In genomic region chr1:161177936-161178244, GRCh38 we compare ENCODE assay signal across 8 cellular contexts. TPM values are rescaled to one million over a fixed set of nuclear protein-coding genes. Genes with fewer than 3 reads are reported as not detected.
A peak's percentile ranks its signal among the peaks of the same experiment; 100 is the strongest.
DNase-seq lines count a peak whose midpoint lies in the region; FAIRE-seq and TF ChIP-seq lines count a peak whose summit lies in the region.

No MANE protein-coding gene starts in this region.

- peak overlapping the region; percentile 90 to 97 for H3K4me3 ChIP-seq in CD4-positive, alpha-beta memory T cell (ENCODE audit: low read length in 2 of 2)
- peak overlapping the region; percentile 74 for H3K4me3 ChIP-seq in OCI-LY1 (ENCODE audit: low read depth, low read length, poor library complexity, severe bottlenecking)
- peak overlapping the region; percentile 66 to 96 (median 84); a peak in 6 of 8 replicates for H3K4me3 ChIP-seq in H1 (ENCODE audit: extremely low read depth in 1 of 4, insufficient read depth in 2 of 4, low read depth in 3 of 4, low read length in 4 of 4)
- H3K4me3 ChIP-seq in neuronal stem cell (ENCODE audit: low read length in 2 of 2): peak overlapping the region; percentile 76 to 79

- no peaks in the 10 kb centered on the region for H3K9me3 ChIP-seq in CD4-positive, alpha-beta memory T cell (ENCODE audit: control insufficient read depth in 1 of 2, low read length in 2 of 2)
- no peaks in the 10 kb centered on the region for H3K9me3 ChIP-seq in OCI-LY1 (ENCODE audit: low read length)
- no peaks in the 10 kb centered on the region for H3K9me3 ChIP-seq in H1 (ENCODE audit: insufficient read depth in 2 of 2, low read depth in 1 of 2, low read length in 1 of 2)
- no peaks in the 10 kb centered on the region for H3K9me3 ChIP-seq in neuronal stem cell (replicated peaks in 1 of 2; ENCODE audit: control insufficient read depth in 2 of 2, insufficient read depth in 1 of 2, low read depth in 1 of 2, low read length in 2 of 2)

- peak overlapping the region; percentile 95 to 100 (median 99) for H3K27ac Mint-ChIP-seq in CD4-positive, alpha-beta memory T cell

- H3K27me3 ChIP-seq in CD4-positive, alpha-beta memory T cell (ENCODE audit: insufficient read depth, low read length): no peaks in the 10 kb centered on the region
- H3K27me3 ChIP-seq in OCI-LY1 (ENCODE audit: insufficient read depth, low read length): no peaks in the 10 kb centered on the region
- no peaks in the 10 kb centered on the region for H3K27me3 ChIP-seq in H1 (replicated peaks in 1 of 4; ENCODE audit: control insufficient read depth in 3 of 4, extremely low read depth in 1 of 4, insufficient read depth in 3 of 4, low read length in 3 of 4)
- no peaks in the 10 kb centered on the region for H3K27me3 ChIP-seq in neuronal stem cell (ENCODE audit: control insufficient read depth in 3 of 3, insufficient read depth in 3 of 3, low read depth in 1 of 3, low read length in 3 of 3)

- H2AFZ ChIP-seq in OCI-LY1 (ENCODE audit: low read length) (peak overlapping the region; percentile 87; the same call in 1 of the 2 replicates), H1 (ENCODE audit: low read length) (peak overlapping the region; percentile 55), neuronal stem cell (ENCODE audit: low read length) (peak overlapping the region; percentile 95)

- H2AK5ac ChIP-seq in H1 (ENCODE audit: low read depth, low read length) (no peak overlapping the region), neuronal stem cell (ENCODE audit: low read depth, low read length) (no peak overlapping the region)

- no peak overlapping the region for H4K91ac ChIP-seq in H1 (replicated peaks; ENCODE audit: insufficient read length, low read length)
- H4K91ac ChIP-seq in neuronal stem cell (ENCODE audit: low read depth, low read length, poor library complexity): no peak overlapping the region

- no peak overlapping the region for H4K5ac ChIP-seq in H1 (ENCODE audit: insufficient read length, low read depth, low read length)

- no peaks in the 10 kb centered on the region for H3K27me3 Mint-ChIP-seq in CD4-positive, alpha-beta memory T cell

- H3K4me3 Mint-ChIP-seq in CD4-positive, alpha-beta memory T cell: peak overlapping the region; percentile 98 to 100 (median 100)

- DNase-seq in CD4-positive, alpha-beta memory T cell: no peak
- DNase-seq in H1 (ENCODE audit: low read depth in 1 of 2, low spot score in 2 of 2) (no peak), neuronal stem cell (ENCODE audit: low spot score) (no peak), G401 (ENCODE audit: low spot score) (no peak), kidney tubule cell (ENCODE audit: low spot score) (no peak)
- no peak for DNase-seq in stimulated activated CD8-positive, alpha-beta memory T cell treated with anti-CD3 and anti-CD28 coated beads, Interleukin-4, amount 100 ng/mL, for 48 hours
- DNase-seq in stimulated activated CD4-positive, alpha-beta T cell treated with anti-CD3 and anti-CD28 coated beads, Interleukin-2, amount 100 ng/mL, for 24 hours: no peak

- POLR2A ChIA-PET in CD4-positive, alpha-beta memory T cell (lab: Charles Lee; ENCODE audit: partially characterized antibody): interaction anchor here (0.7 to 3.3 kb wide), 11 partner anchors 8 to 156 kb away, joined by 3 to 80 read pairs (median 13); partner anchors contain the start of genes F11R, NDUFS2, PPOX and TOMM40L
- POLR2A ChIA-PET in H1 (lab: Charles Lee; ENCODE audit: partially characterized antibody): interaction anchor here (0.7 to 4.0 kb wide), 7 partner anchors 11 to 262 kb away, joined by 3 to 51 read pairs (median 11); partner anchors contain the start of genes ADAMTS4, DEDD, F11R and NDUFS2

- H2BK5ac ChIP-seq in H1 (ENCODE audit: low read depth, low read length): peak overlapping the region; percentile 99; the same call in 1 of the 2 replicates
- H2BK5ac ChIP-seq in neuronal stem cell (ENCODE audit: low read length): no peak overlapping the region

- no peak overlapping the region for H3K18ac ChIP-seq in H1 (ENCODE audit: extremely low read depth, low read length)
- no peak overlapping the region for H3K18ac ChIP-seq in neuronal stem cell (ENCODE audit: low read length)

- H3K27ac ChIP-seq in CD4-positive, alpha-beta memory T cell (ENCODE audit: low read depth, low read length): peak overlapping the region; percentile 85
- H3K27ac ChIP-seq in OCI-LY1 (ENCODE audit: low read depth, low read length, poor library complexity, severe bottlenecking) (peak overlapping the region; percentile 83), H1 (ENCODE audit: low read depth, low read length) (no peak overlapping the region), neuronal stem cell (replicated peaks; ENCODE audit: low read length) (no peak overlapping the region)

- intact Hi-C loops in CD4-positive, alpha-beta memory T cell (cut with micrococcal nuclease): loop anchor here (1.0 kb wide), 2 partner anchors 12 to 47 kb away; partner anchors contain the start of gene PPOX

- H3K14ac ChIP-seq in H1 (ENCODE audit: insufficient read length) (no peak overlapping the region), neuronal stem cell (ENCODE audit: low read length) (no peak overlapping the region)

- no peak for TF ChIP-seq EP300 in H1 (IDR thresholded peaks at IDR 0.05; ENCODE audit: borderline replicate concordance in 1 of 2, low read depth in 2 of 2, low read length in 2 of 2)

- H4K20me1 ChIP-seq in OCI-LY1 (ENCODE audit: insufficient read depth, low read length): no peaks in the 10 kb centered on the region
- H4K20me1 ChIP-seq in H1 (replicated peaks in 1 of 2; ENCODE audit: control insufficient read depth in 1 of 2, insufficient read depth in 2 of 2, low read length in 2 of 2): peaks cover 0 to 6% of the 10 kb centered on the region in 2 experiments

- H3K79me1 ChIP-seq in H1 (ENCODE audit: low read depth, low read length) (peaks cover 4% of the 10 kb centered on the region), neuronal stem cell (ENCODE audit: low read depth, low read length) (peaks cover 6% of the 10 kb centered on the region)

- no peak overlapping the region for H3K56ac ChIP-seq in H1 (replicated peaks; ENCODE audit: insufficient read length, low read depth, low read length)

- H3F3A ChIP-seq in OCI-LY1 (ENCODE audit: insufficient read depth, low read length): no peaks in the 10 kb centered on the region

- H3K4me1 ChIP-seq in CD4-positive, alpha-beta memory T cell (ENCODE audit: insufficient read depth, low read length): peaks cover 61% of the 10 kb centered on the region
- H3K4me1 ChIP-seq in OCI-LY1 (ENCODE audit: insufficient read depth, low read length, severe bottlenecking) (peaks cover 36% of the 10 kb centered on the region), H1 (replicated peaks in 1 of 4; ENCODE audit: control insufficient read depth in 3 of 4, insufficient read depth in 4 of 4, low read length in 3 of 4) (peaks cover 0 to 13% (median under 1%) of the 10 kb centered on the region in 4 experiments; a peak in 3 of 7 replicates), neuronal stem cell (ENCODE audit: control insufficient read depth in 2 of 2, insufficient read depth in 1 of 2, low read depth in 1 of 2, low read length in 2 of 2) (peaks cover 6 to 10% of the 10 kb centered on the region in 2 donors)

- H2BK120ac ChIP-seq in H1 (replicated peaks; ENCODE audit: low read depth, low read length): no peak overlapping the region
- no peak overlapping the region for H2BK120ac ChIP-seq in neuronal stem cell (ENCODE audit: low read depth, low read length)

- no peak overlapping the region for H2BK20ac ChIP-seq in H1 (ENCODE audit: low read length)

- H2BK12ac ChIP-seq in H1 (ENCODE audit: low read depth, low read length) (peak overlapping the region; percentile 83; the same call in 1 of the 2 replicates), neuronal stem cell (ENCODE audit: low read length) (no peak overlapping the region)

- H3K9ac ChIP-seq in OCI-LY1 (ENCODE audit: low read length) (peak overlapping the region; percentile 70), H1 (replicated peaks in 1 of 4; ENCODE audit: extremely low read depth in 1 of 4, low read depth in 3 of 4, low read length in 3 of 4) (no peak overlapping the region; a peak in 1 of 7 replicates), neuronal stem cell (ENCODE audit: low read depth, low read length, poor library complexity) (no peak overlapping the region)

- H2BK15ac ChIP-seq in H1 (ENCODE audit: low read length) (no peak overlapping the region; the same call in 1 of the 2 replicates), neuronal stem cell (ENCODE audit: low read length) (no peak overlapping the region)

- peaks cover 2% of the 10 kb centered on the region; the same call in 1 of the 2 replicates for H3K23me2 ChIP-seq in H1 (ENCODE audit: low read depth, low read length)

- no peak for FAIRE-seq in H1 (lab: Jason Lieb, UNC)

- no peaks in the 10 kb centered on the region for H3K9me2 ChIP-seq in OCI-LY1 (ENCODE audit: low read depth, low read length)

- peaks cover 48 to 85% (median 70%) of the 10 kb centered on the region in 4 donors for H3K4me1 Mint-ChIP-seq in CD4-positive, alpha-beta memory T cell

- H3K23ac ChIP-seq in H1 (ENCODE audit: insufficient read length): no peak overlapping the region
- H3K23ac ChIP-seq in neuronal stem cell (ENCODE audit: low read depth, low read length, poor library complexity): no peak overlapping the region

- H3K4ac ChIP-seq in H1 (replicated peaks; ENCODE audit: insufficient read length, low read depth, low read length) (no peak overlapping the region), neuronal stem cell (ENCODE audit: low read length) (no peak overlapping the region)

- in situ Hi-C loops in G401 (cut with HindIII; ENCODE audit: low sequenced_read_pairs): no loop called here

- H4K8ac ChIP-seq in H1 (ENCODE audit: extremely low read depth, insufficient read depth, low read length): 0 out of 2 replicates have a peak overlapping the region, but pooled peaks have one; percentile 84
- H4K8ac ChIP-seq in neuronal stem cell (ENCODE audit: low read depth, low read length): no peak overlapping the region

- peak overlapping the region; percentile 97 for H3K4me2 ChIP-seq in OCI-LY1 (ENCODE audit: low read length)
- H3K4me2 ChIP-seq in H1 (ENCODE audit: insufficient read depth in 1 of 2, low read depth in 2 of 2, low read length in 2 of 2): peak overlapping the region; percentile 61 to 93
- peak overlapping the region; percentile 82 for H3K4me2 ChIP-seq in neuronal stem cell (ENCODE audit: insufficient read depth, low read length, poor library complexity, severe bottlenecking)

- peaks cover 25 to 41% of the 10 kb centered on the region in 2 donors for H3K36me3 Mint-ChIP-seq in CD4-positive, alpha-beta memory T cell

- CTCF ChIA-PET in CD4-positive, alpha-beta memory T cell (lab: Charles Lee; ENCODE audit: partially characterized antibody): interaction anchor here (1.0 to 4.3 kb wide), 3 partner anchors 11 to 30 kb away, joined by 3 to 48 read pairs (median 31); partner anchors contain the start of gene PPOX
- CTCF ChIA-PET in H1 (lab: Charles Lee; ENCODE audit: partially characterized antibody): interaction anchor here (0.9 to 2.5 kb wide), 2 partner anchors 14 to 1309 kb away, joined by 3 to 11 read pairs; no protein-coding TSS in a partner anchor

- TF ChIP-seq CTCF in OCI-LY1 (IDR thresholded peaks at IDR 0.05; ENCODE audit: low read length) (no peak), H1 (IDR thresholded peaks at IDR 0.05; ENCODE audit: control extremely low read depth in 1 of 3, insufficient read depth in 1 of 3, low read depth in 1 of 3, low read length in 3 of 3) (no peak)

- H3K36me3 ChIP-seq in CD4-positive, alpha-beta memory T cell (ENCODE audit: insufficient read depth, low read length): peaks cover 26% of the 10 kb centered on the region
- H3K36me3 ChIP-seq in OCI-LY1 (ENCODE audit: insufficient read depth, low read length) (peaks cover 25% of the 10 kb centered on the region), H1 (ENCODE audit: control insufficient read depth in 2 of 4, insufficient read depth in 4 of 4, low read length in 3 of 4) (peaks cover 5 to 25% (median 12%) of the 10 kb centered on the region in 4 experiments; a peak in 5 of 8 replicates), neuronal stem cell (replicated peaks in 1 of 2; ENCODE audit: control insufficient read depth in 2 of 2, insufficient read depth in 2 of 2, low read length in 2 of 2) (peaks cover 20 to 30% of the 10 kb centered on the region in 2 donors)

- H3K79me2 ChIP-seq in OCI-LY1 (ENCODE audit: insufficient read depth, low read length) (no peaks in the 10 kb centered on the region), H1 (ENCODE audit: control insufficient read depth in 1 of 2, insufficient read depth in 2 of 2, low read length in 2 of 2) (peaks cover 0 to 4% of the 10 kb centered on the region in 2 experiments; a peak in 1 of 4 replicates)

- TF ChIP-seq POLR2A in H1 (IDR thresholded peaks at IDR 0.05; ENCODE audit: control extremely low read depth in 1 of 2, low read depth in 2 of 2, low read length in 2 of 2): no peak

- no peaks in the 10 kb centered on the region for H3K9me3 Mint-ChIP-seq in CD4-positive, alpha-beta memory T cell

- TF ChIP-seq RAD21 in H1 (IDR thresholded peaks at IDR 0.05 in 1 of 2, conservative IDR thresholded peaks at IDR 0.05 in 1 of 2; ENCODE audit: low read depth in 2 of 2, low read length in 2 of 2): no peak

- 36% methylated on average over 9 of the region's 9 CpGs; no CpG with 5 or more reads in 1 of the 2 experiments for WGBS in H1 (ENCODE audit: extremely low coverage in 1 of 2, insufficient coverage in 1 of 2, insufficient read length in 1 of 2, insufficient replicate concordance in 2 of 2, low coverage in 1 of 2, low lambda C conversion rate in 2 of 2, missing lambda C conversion rate in 1 of 2), 2 experiments
- no CpG with 5 or more reads among the region's 9 CpGs for WGBS in neuronal stem cell (ENCODE audit: extremely low coverage in 2 of 2, insufficient read length in 2 of 2, insufficient replicate concordance in 1 of 2), 2 donors

RNA-seq across cellular contexts. Expression of gene B4GALT3, which starts 0.6 kb away (rescaled TPM):
- total RNA-seq in CD4-positive, alpha-beta memory T cell: 10 to 100 TPM; 64.6 to 71.5 TPM
- polyA plus RNA-seq in CD4-positive, alpha-beta memory T cell: 10 to 100 TPM; 55.9 to 60.5 TPM
- total RNA-seq in H1 (2021; fragmentation: NEBNext Ultra II Directional; extraction: Animal tissue kit (Norgen Biotek cat#: 25700)): 42.3 and 45.5 TPM in 2 replicates
- 43.0 and 61.2 TPM in 2 replicates for polyA plus RNA-seq in H1 (2011; rRNA removed)
- 35.7 TPM for polyA plus RNA-seq in H1 (2011; cell fraction: cytosol; rRNA removed)
- 83.1 TPM for polyA plus RNA-seq in H1 (2011; cell fraction: nucleus; rRNA removed)
- 37.1 to 41.5 TPM (median 37.3 TPM) in 4 replicates for polyA plus RNA-seq in H1 (2012, experiment 1 of 2)
- polyA plus RNA-seq in H1 (2012, experiment 2 of 2): 65.4 TPM
- polyA plus RNA-seq in H1 (2013, experiment 1 of 2): 50.7 TPM
- 53.5 TPM for polyA plus RNA-seq in H1 (2013, experiment 2 of 2)
- 18.1 and 20.6 TPM in 2 replicates for polyA minus RNA-seq in H1 (2011; rRNA and poly(A)+ RNA removed)
- 14.2 TPM for polyA minus RNA-seq in H1 (2011; cell fraction: cytosol; rRNA and poly(A)+ RNA removed)
- polyA minus RNA-seq in H1 (2011; cell fraction: nucleus; rRNA and poly(A)+ RNA removed): 15.3 TPM
- 46.6 TPM for polyA plus RNA-seq in neuronal stem cell (2013, experiment 1 of 2)
- polyA plus RNA-seq in neuronal stem cell (2013, experiment 2 of 2): 44.4 TPM
- 19.4 and 27.9 TPM in 2 replicates for total RNA-seq in G401 (2014; rRNA removed; shearing (Covaris generic))

RNA-seq across cellular contexts. Expression of gene PPOX, which starts 11.7 kb away (rescaled TPM):
- total RNA-seq in CD4-positive, alpha-beta memory T cell: 10 to 100 TPM; 59.4 to 69.8 TPM
- polyA plus RNA-seq in CD4-positive, alpha-beta memory T cell: 10 to 100 TPM; 16.3 to 25.7 TPM
- total RNA-seq in H1 (2021; fragmentation: NEBNext Ultra II Directional; extraction: Animal tissue kit (Norgen Biotek cat#: 25700)): 32.1 and 40.4 TPM in 2 replicates
- polyA plus RNA-seq in H1 (2011; rRNA removed): 37.7 and 39.4 TPM in 2 replicates
- 47.0 TPM for polyA plus RNA-seq in H1 (2011; cell fraction: cytosol; rRNA removed)
- polyA plus RNA-seq in H1 (2011; cell fraction: nucleus; rRNA removed): 127 TPM
- 30.2 to 46.4 TPM (median 45.4 TPM) in 4 replicates for polyA plus RNA-seq in H1 (2012, experiment 1 of 2)
- 33.9 TPM for polyA plus RNA-seq in H1 (2012, experiment 2 of 2)
- 21.2 TPM for polyA plus RNA-seq in H1 (2013, experiment 1 of 2)
- polyA plus RNA-seq in H1 (2013, experiment 2 of 2): 17.9 TPM
- polyA minus RNA-seq in H1 (2011; rRNA and poly(A)+ RNA removed): 24.6 and 32.8 TPM in 2 replicates
- 19.6 TPM for polyA minus RNA-seq in H1 (2011; cell fraction: cytosol; rRNA and poly(A)+ RNA removed)
- polyA minus RNA-seq in H1 (2011; cell fraction: nucleus; rRNA and poly(A)+ RNA removed): 33.5 TPM
- polyA plus RNA-seq in neuronal stem cell (2013, experiment 1 of 2): 20.3 TPM
- polyA plus RNA-seq in neuronal stem cell (2013, experiment 2 of 2): 19.5 TPM
- 22.7 and 27.2 TPM in 2 replicates for total RNA-seq in G401 (2014; rRNA removed; shearing (Covaris generic))

RNA-seq across cellular contexts. Expression of gene USP21, which starts 18.6 kb away (rescaled TPM):
- total RNA-seq in CD4-positive, alpha-beta memory T cell: 10 to 100 TPM; 62.0 to 63.6 TPM
- polyA plus RNA-seq in CD4-positive, alpha-beta memory T cell: 10 to 100 TPM; 15.5 to 30.6 TPM
- total RNA-seq in H1 (2021; fragmentation: NEBNext Ultra II Directional; extraction: Animal tissue kit (Norgen Biotek cat#: 25700)): 23.9 and 28.2 TPM in 2 replicates
- polyA plus RNA-seq in H1 (2011; rRNA removed): 36.3 and 53.5 TPM in 2 replicates
- 24.7 TPM for polyA plus RNA-seq in H1 (2011; cell fraction: cytosol; rRNA removed)
- 114 TPM for polyA plus RNA-seq in H1 (2011; cell fraction: nucleus; rRNA removed)
- polyA plus RNA-seq in H1 (2012, experiment 1 of 2): 23.1 to 27.6 TPM (median 23.8 TPM) in 4 replicates
- polyA plus RNA-seq in H1 (2012, experiment 2 of 2): 30.6 TPM
- 17.1 TPM for polyA plus RNA-seq in H1 (2013, experiment 1 of 2)
- polyA plus RNA-seq in H1 (2013, experiment 2 of 2): 16.7 TPM
- 17.7 and 18.1 TPM in 2 replicates for polyA minus RNA-seq in H1 (2011; rRNA and poly(A)+ RNA removed)
- 18.6 TPM for polyA minus RNA-seq in H1 (2011; cell fraction: cytosol; rRNA and poly(A)+ RNA removed)
- 37.9 TPM for polyA minus RNA-seq in H1 (2011; cell fraction: nucleus; rRNA and poly(A)+ RNA removed)
- 42.1 TPM for polyA plus RNA-seq in neuronal stem cell (2013, experiment 1 of 2)
- polyA plus RNA-seq in neuronal stem cell (2013, experiment 2 of 2): 40.4 TPM
- 3.3 and 8.3 TPM in 2 replicates for total RNA-seq in G401 (2014; rRNA removed; shearing (Covaris generic))

RNA-seq across cellular contexts. Expression of gene ADAMTS4, which starts 21.0 kb away (rescaled TPM):
- 1 to 10 TPM; 1.4 to 2.4 TPM for total RNA-seq in CD4-positive, alpha-beta memory T cell
- polyA plus RNA-seq in CD4-positive, alpha-beta memory T cell: under 1 TPM in 1 of 2 donors, not detected in 1; 0.07 TPM
- total RNA-seq in H1 (2021; fragmentation: NEBNext Ultra II Directional; extraction: Animal tissue kit (Norgen Biotek cat#: 25700)): 7.2 and 12.4 TPM in 2 replicates
- polyA plus RNA-seq in H1 (2011; rRNA removed): 4.6 and 6.4 TPM in 2 replicates
- polyA plus RNA-seq in H1 (2011; cell fraction: cytosol; rRNA removed): 3.8 TPM
- polyA plus RNA-seq in H1 (2011; cell fraction: nucleus; rRNA removed): 8.8 TPM
- polyA plus RNA-seq in H1 (2012, experiment 1 of 2): 6.1 to 7.9 TPM (median 6.5 TPM) in 4 replicates
- 3.1 TPM for polyA plus RNA-seq in H1 (2012, experiment 2 of 2)
- 5.4 TPM for polyA plus RNA-seq in H1 (2013, experiment 1 of 2)
- polyA plus RNA-seq in H1 (2013, experiment 2 of 2): 4.8 TPM
- 9.9 and 12.8 TPM in 2 replicates for polyA minus RNA-seq in H1 (2011; rRNA and poly(A)+ RNA removed)
- polyA minus RNA-seq in H1 (2011; cell fraction: cytosol; rRNA and poly(A)+ RNA removed): 11.0 TPM
- polyA minus RNA-seq in H1 (2011; cell fraction: nucleus; rRNA and poly(A)+ RNA removed): 15.4 TPM
- 1.6 TPM for polyA plus RNA-seq in neuronal stem cell (2013, experiment 1 of 2)
- 1.7 TPM for polyA plus RNA-seq in neuronal stem cell (2013, experiment 2 of 2)
- total RNA-seq in G401 (2014; rRNA removed; shearing (Covaris generic)): 0.43 and 0.95 TPM in 2 replicates

RNA-seq across cellular contexts. Expression of gene UFC1, which starts 24.1 kb away (rescaled TPM):
- 10 to 100 TPM; 87.2 to 87.4 TPM for total RNA-seq in CD4-positive, alpha-beta memory T cell
- 100 to 1,000 TPM; 146 to 176 TPM for polyA plus RNA-seq in CD4-positive, alpha-beta memory T cell
- 67.8 and 71.0 TPM in 2 replicates for total RNA-seq in H1 (2021; fragmentation: NEBNext Ultra II Directional; extraction: Animal tissue kit (Norgen Biotek cat#: 25700))
- polyA plus RNA-seq in H1 (2011; rRNA removed): 60.2 and 102 TPM in 2 replicates
- polyA plus RNA-seq in H1 (2011; cell fraction: cytosol; rRNA removed): 127 TPM
- 22.6 TPM for polyA plus RNA-seq in H1 (2011; cell fraction: nucleus; rRNA removed)
- 114 to 154 TPM (median 116 TPM) in 4 replicates for polyA plus RNA-seq in H1 (2012, experiment 1 of 2)
- 28.2 TPM for polyA plus RNA-seq in H1 (2012, experiment 2 of 2)
- 51.0 TPM for polyA plus RNA-seq in H1 (2013, experiment 1 of 2)
- 54.6 TPM for polyA plus RNA-seq in H1 (2013, experiment 2 of 2)
- 46.6 and 64.7 TPM in 2 replicates for polyA minus RNA-seq in H1 (2011; rRNA and poly(A)+ RNA removed)
- polyA minus RNA-seq in H1 (2011; cell fraction: cytosol; rRNA and poly(A)+ RNA removed): 35.9 TPM
- polyA minus RNA-seq in H1 (2011; cell fraction: nucleus; rRNA and poly(A)+ RNA removed): 27.1 TPM
- polyA plus RNA-seq in neuronal stem cell (2013, experiment 1 of 2): 122 TPM
- 120 TPM for polyA plus RNA-seq in neuronal stem cell (2013, experiment 2 of 2)
- total RNA-seq in G401 (2014; rRNA removed; shearing (Covaris generic)): 70.8 and 72.9 TPM in 2 replicates

Comparison
In these comparisons a context has a peak if more than half of its experiments do, and no peak if none do; other contexts are left out.
1. H3K27ac ChIP-seq: peak in CD4-positive, alpha-beta memory T cell (single experiment) and OCI-LY1 (single experiment); none in H1 (single experiment) and neuronal stem cell (single experiment).
2. Peak in every context shown above with its lines, with median percentiles within 50 percentile points of each other: H3K4me3 ChIP-seq, H2AFZ ChIP-seq and H3K4me2 ChIP-seq.